Comparison of ENCODE assay signal across 11 cellular contexts in genomic region chr10:121243899-121244241, GRCh38.
"Had no signal": no experiment of that assay in that cellular context is flagged by ENCODE, and none has a peak within 500 bp of the region (broad histone marks: within the 10 kb centered on the region; RNA-seq: fewer than 3 reads in every experiment).

No MANE protein-coding gene starts in this region.

- ATAC-seq: activated naive CD4-positive, alpha-beta T cell treated with anti-CD3 and anti-CD28 coated beads, Interleukin-2, amount 50 U/mL, for 72 hours; naive thymus-derived CD8-positive, alpha-beta T cell had no signal

- H3K9ac ChIP-seq: parathyroid adenoma had no signal

- H2AFZ ChIP-seq: parathyroid adenoma had no signal

- H3K36me3 Mint-ChIP-seq: naive thymus-derived CD8-positive, alpha-beta T cell had no signal

- H3K4me1 Mint-ChIP-seq: naive thymus-derived CD8-positive, alpha-beta T cell had no signal

- DNase-seq: activated CD4-positive, alpha-beta T cell treated with anti-CD3 and anti-CD28 coated beads, Interleukin-2, amount 50 U/mL, for 4 hours; activated gamma-delta T cell treated with Interleukin-2 at 50 U/mL for 16 hours; cerebellar nuclear complex; effector CD4-positive, alpha-beta T cell; mesendoderm; naive thymus-derived CD8-positive, alpha-beta T cell; stimulated activated CD8-positive, alpha-beta memory T cell treated with anti-CD3 and anti-CD28 coated beads, Interleukin-4, amount 100 ng/mL, for 48 hours; stimulated activated naive CD4-positive, alpha-beta T cell had no signal

- H3K4me3 Mint-ChIP-seq: naive thymus-derived CD8-positive, alpha-beta T cell; T-helper 2 cell treated with Interferon-gamma antibody and Interleukin-4, amounts not matched to agents 5 μg/mL and 100 μg/mL, for 36 hours had no signal

- H3K27ac ChIP-seq: parathyroid adenoma had no signal

- H3K27ac Mint-ChIP-seq: activated naive CD4-positive, alpha-beta T cell treated with anti-CD3 and anti-CD28 coated beads, Interleukin-2, amount 50 U/mL, for 72 hours; naive thymus-derived CD8-positive, alpha-beta T cell; T-helper 2 cell treated with Interferon-gamma antibody and Interleukin-4, amounts not matched to agents 5 μg/mL and 100 μg/mL, for 36 hours had no signal

- H3K79me2 ChIP-seq: parathyroid adenoma had no signal
